Comparison of ENCODE assay signal across 16 cellular contexts in genomic region chr17:20455106-20455505, GRCh38. TPM values are rescaled to one million over a fixed set of nuclear protein-coding genes. Genes with fewer than 3 reads are reported as not detected.
"Had no signal": no experiment of that assay in that cellular context is flagged by ENCODE, and none has a peak within 500 bp of the region (broad histone marks: within the 10 kb centered on the region; RNA-seq: fewer than 3 reads in every experiment).

No MANE protein-coding gene starts in this region.

RNA-seq across cellular contexts. Expression of gene LGALS9B, which starts 12.2 kb away (rescaled TPM):
- total RNA-seq: activated naive CD4-positive, alpha-beta T cell treated with anti-CD3 and anti-CD28 coated beads for 36 hours; activated naive CD4-positive, alpha-beta T cell treated with anti-CD3 and anti-CD28 coated beads, Interleukin-2, amount 50 U/mL, for 72 hours; activated naive CD8-positive, alpha-beta T cell treated with anti-CD3 and anti-CD28 coated beads for 36 hours; activated T-cell treated with anti-CD3 and anti-CD28 coated beads, Interleukin-2, amount 50 U/mL, for 4 hours; activated T-cell treated with anti-CD3 and anti-CD28 coated beads, Interleukin-2, amount 50 U/mL, for 72 hours; activated T-helper 1 cell treated with anti-CD3 and anti-CD28 coated beads, Interleukin-12 subunit alpha, Interleukin-12 subunit beta, Interleukin-2, Interleukin-4 antibody, amounts not matched to agents 30 ng/mL and 10 ng/mL and 1 ng/mL, durations not matched to agents 14 hours and 24 hours and 36 hours; activated T-helper 17 cell treated with anti-CD3 and anti-CD28 coated beads, Interleukin-2, amount 50 U/mL, for 72 hours; activated T-helper 2 cell treated with anti-CD3 and anti-CD28 coated beads, Interferon-gamma antibody, Interleukin-2, Interleukin-4, amounts not matched to agents 10 μg/mL and 5 μg/mL and 100 μg/mL, durations not matched to agents 14 hours and 24 hours and 36 hours; adrenal gland; ascending aorta; astrocyte; body of pancreas; cardiac muscle cell; cardiac septum; cerebellum; chondrocyte had no signal
- polyA plus RNA-seq: cardiac muscle cell had no signal
